In genomic region chr3:8963137-8963853, GRCh38 we compare ENCODE assay signal across 1 cellular context.
TF ChIP-seq lines count a peak whose summit lies in the region.

A gene with protein sequence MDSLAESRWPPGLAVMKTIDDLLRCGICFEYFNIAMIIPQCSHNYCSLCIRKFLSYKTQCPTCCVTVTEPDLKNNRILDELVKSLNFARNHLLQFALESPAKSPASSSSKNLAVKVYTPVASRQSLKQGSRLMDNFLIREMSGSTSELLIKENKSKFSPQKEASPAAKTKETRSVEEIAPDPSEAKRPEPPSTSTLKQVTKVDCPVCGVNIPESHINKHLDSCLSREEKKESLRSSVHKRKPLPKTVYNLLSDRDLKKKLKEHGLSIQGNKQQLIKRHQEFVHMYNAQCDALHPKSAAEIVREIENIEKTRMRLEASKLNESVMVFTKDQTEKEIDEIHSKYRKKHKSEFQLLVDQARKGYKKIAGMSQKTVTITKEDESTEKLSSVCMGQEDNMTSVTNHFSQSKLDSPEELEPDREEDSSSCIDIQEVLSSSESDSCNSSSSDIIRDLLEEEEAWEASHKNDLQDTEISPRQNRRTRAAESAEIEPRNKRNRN (minus strand): TSS chr3:8963472. CDS start chr3:8963385, 87 bp downstream.

TF ChIP-seq in GM12878, 131 proteins besides CTCF, POLR2A, EP300 and RAD21 (continued from another document):
- no peak for TF ChIP-seq IRF3 (IDR thresholded peaks at IDR 0.05)
- no peak; the same call in 1 of the 2 replicates for TF ChIP-seq RCOR1 (conservative IDR thresholded peaks at IDR 0.05; ENCODE audit: low read depth, low read length)
- peak; percentile 66 for TF ChIP-seq NR2F1 (conservative IDR thresholded peaks at IDR 0.05)
- TF ChIP-seq NFXL1 (IDR thresholded peaks at IDR 0.05; ENCODE audit: borderline replicate concordance), result no peak
